8 cellular contexts compared by ENCODE assay signal in genomic region chr1:207052736-207053545, GRCh38. TPM values are rescaled to one million over a fixed set of nuclear protein-coding genes. Genes with fewer than 3 reads are reported as not detected.
DNase-seq lines count a peak whose midpoint lies in the region; ATAC-seq and TF ChIP-seq lines count a peak whose summit lies in the region.

TSS of gene PFKFB2 (plus strand) at chr1:207053275. CDS start at chr1:207054718, 1,443 bp downstream.

- no peaks in the 10 kb centered on the region for H3K27me3 Mint-ChIP-seq in activated T-cell treated with anti-CD3 and anti-CD28 coated beads, Interleukin-2, amount 50 U/mL, for 24 hours

- no peaks in the 10 kb centered on the region for H3K9me2 ChIP-seq in OCI-LY7 (ENCODE audit: insufficient read depth, low read length)

- intact Hi-C loops in OCI-LY7 (cut with micrococcal nuclease; ENCODE audit: unreplicated experiment): loop anchor here (5.0 kb wide), 2 partner anchors 121 to 269 kb away; partner anchors contain the start of gene CD55

- peaks cover 8% of the 10 kb centered on the region; the same call in 1 of the 2 replicates for H4K20me1 ChIP-seq in OCI-LY7 (ENCODE audit: insufficient read depth, low read length)

- DNase-seq in D341Med (ENCODE audit: low spot score): peak; percentile 95
- peak; percentile 91 for DNase-seq in HuH-7 (ENCODE audit: low spot score)
- DNase-seq in OCI-LY7 (ENCODE audit: low spot score): peak; percentile 92
- DNase-seq in activated T-cell treated with anti-CD3 and anti-CD28 coated beads, Interleukin-2, amount 50 U/mL, for 24 hours: peak; percentile 96
- DNase-seq in epithelial cell of prostate (ENCODE audit: low read depth, low spot score): peak; percentile 98
- DNase-seq in middle frontal gyrus (ENCODE audit: extremely low spot score, low spot score): peak; percentile 96
- peak; percentile 86 for DNase-seq in stimulated activated CD8-positive, alpha-beta memory T cell treated with anti-CD3 and anti-CD28 coated beads, Interleukin-15, amount 100 ng/mL, for 48 hours (ENCODE audit: low read depth in 2 of 2)

- no peaks in the 10 kb centered on the region for H3K9me3 ChIP-seq in OCI-LY7 (ENCODE audit: low read length)

- POLR2A ChIA-PET in OCI-LY7 (lab: Charles Lee): interaction anchor here (0.8 to 1.7 kb wide), 8 partner anchors 16 to 401 kb away, joined by 3 to 6 read pairs (median 4); partner anchors contain the start of genes CD55 and CR2

- TF ChIP-seq CTCF in OCI-LY7 (conservative IDR thresholded peaks at IDR 0.05; ENCODE audit: low read length): 0 out of 2 replicates have a peak, but pooled peaks have one; percentile 16

- peak within 1 kb of the TSS; percentile 94 for H3K27ac Mint-ChIP-seq in activated T-cell treated with anti-CD3 and anti-CD28 coated beads, Interleukin-2, amount 50 U/mL, for 24 hours

- H3K4me3 ChIP-seq in OCI-LY7 (ENCODE audit: low read depth, low read length, poor library complexity, severe bottlenecking): peak within 1 kb of the TSS; percentile 95

- peaks cover 34% of the 10 kb centered on the region for H3K79me2 ChIP-seq in OCI-LY7 (ENCODE audit: insufficient read depth, low read depth, low read length)

- peaks cover 47% of the 10 kb centered on the region for H3K4me1 Mint-ChIP-seq in activated T-cell treated with anti-CD3 and anti-CD28 coated beads, Interleukin-2, amount 50 U/mL, for 24 hours (ENCODE audit: low read depth)

- no TSS peak for BruUV-seq in OCI-LY7 (replicated peaks; lab: Mats Ljungman, UMichigan)

- peak within 1 kb of the TSS; percentile 89 for H2AFZ ChIP-seq in OCI-LY7 (ENCODE audit: low read length)

- peaks cover 75% of the 10 kb centered on the region for H3K4me1 ChIP-seq in OCI-LY7 (ENCODE audit: insufficient read depth, low read length, poor library complexity, severe bottlenecking)

- H3K36me3 Mint-ChIP-seq in activated T-cell treated with anti-CD3 and anti-CD28 coated beads, Interleukin-2, amount 50 U/mL, for 24 hours (ENCODE audit: low read depth): peaks cover 35% of the 10 kb centered on the region

- peak within 1 kb of the TSS; percentile 78 for H3K27ac ChIP-seq in OCI-LY7 (ENCODE audit: low read depth, low read length, poor library complexity, severe bottlenecking)
- peak within 1 kb of the TSS; percentile 98 for H3K27ac ChIP-seq in epithelial cell of prostate

- CTCF ChIA-PET in OCI-LY7 (lab: Charles Lee; ENCODE audit: unreplicated experiment): interaction anchor here (0.8 to 1.4 kb wide), 4 partner anchors 7 to 833 kb away, joined by 3 to 4 read pairs (median 3); no protein-coding TSS in a partner anchor

- peak within 1 kb of the TSS; percentile 94 for H3K4me2 ChIP-seq in OCI-LY7 (ENCODE audit: low read length)

- peak; percentile 81 for ATAC-seq in GM21423 (IDR thresholded peaks at IDR 0.05; ENCODE audit: unreplicated experiment)

- no peaks in the 10 kb centered on the region for H3K9me3 Mint-ChIP-seq in activated T-cell treated with anti-CD3 and anti-CD28 coated beads, Interleukin-2, amount 50 U/mL, for 24 hours

- H3K36me3 ChIP-seq in OCI-LY7 (ENCODE audit: insufficient read depth, low read length): peaks cover 17% of the 10 kb centered on the region

- peak within 1 kb of the TSS; percentile 99 for H3K4me3 Mint-ChIP-seq in activated T-cell treated with anti-CD3 and anti-CD28 coated beads, Interleukin-2, amount 50 U/mL, for 24 hours

RNA-seq across cellular contexts. Expression of gene PFKFB2, which starts in this region (rescaled TPM):
- total RNA-seq in OCI-LY7 (2014; rRNA removed; shearing (Covaris generic)): 8.8 and 9.8 TPM in 2 replicates
- 13.1 and 14.4 TPM in 2 replicates for total RNA-seq in OCI-LY7 (2022)

Comparison
In these comparisons a context has a peak if more than half of its experiments do, and no peak if none do; other contexts are left out.
1. Peak in every context shown above with its lines: DNase-seq, ATAC-seq, H3K4me3 ChIP-seq and H3K27ac ChIP-seq.